8 cellular contexts compared by ENCODE assay signal in genomic region chr6:151440930-151441329, GRCh38. TPM values are rescaled to one million over a fixed set of nuclear protein-coding genes. Genes with fewer than 3 reads are reported as not detected.
A peak's percentile ranks its signal among the peaks of the same experiment; 100 is the strongest.
DNase-seq lines count a peak whose midpoint lies in the region; ATAC-seq, FAIRE-seq and TF ChIP-seq lines count a peak whose summit lies in the region.

No MANE protein-coding gene starts in this region.

- no peak overlapping the region for H3K27ac ChIP-seq in CD4-positive, alpha-beta memory T cell (ENCODE audit: low read depth, low read length)

- DNase-seq in CD4-positive, alpha-beta memory T cell: peak in 4 of 5 donors; percentile 11 to 32 (median 18)
- DNase-seq in T-helper 17 cell: no peak
- peak; percentile 46 to 63 for DNase-seq in lung microvascular endothelial cell (ENCODE audit: low read depth in 2 of 2)
- DNase-seq in RCC 7860 (ENCODE audit: low spot score): no peak
- DNase-seq in GM12892 (ENCODE audit: insufficient read length): no peak
- DNase-seq in SHP77 (lab: John Stamatoyannopoulos, UW): no peak
- DNase-seq in cortex of kidney (lab: John Stamatoyannopoulos, UW): no peak

- H3K27ac Mint-ChIP-seq in CD4-positive, alpha-beta memory T cell: no peak overlapping the region
- peak overlapping the region; percentile 21 for H3K27ac Mint-ChIP-seq in T-helper 17 cell

- H3K4me1 ChIP-seq in CD4-positive, alpha-beta memory T cell (ENCODE audit: insufficient read depth, low read length): peaks cover 16% of the 10 kb centered on the region

- peak overlapping the region in 1 of 8 donors; percentile 17 for H3K4me3 Mint-ChIP-seq in CD4-positive, alpha-beta memory T cell
- H3K4me3 Mint-ChIP-seq in T-helper 17 cell: no peak overlapping the region

- FAIRE-seq in RCC 7860 (lab: Jason Lieb, UNC) (no peak), GM12892 (lab: Jason Lieb, UNC) (no peak)

- H3K36me3 Mint-ChIP-seq in CD4-positive, alpha-beta memory T cell: peaks cover 12 to 33% of the 10 kb centered on the region in 2 donors
- no peaks in the 10 kb centered on the region for H3K36me3 Mint-ChIP-seq in T-helper 17 cell (ENCODE audit: low read depth)

- no peak for TF ChIP-seq POLR2A in GM12892 (IDR thresholded peaks at IDR 0.05; ENCODE audit: low read depth, low read length)

- H3K9me3 Mint-ChIP-seq in CD4-positive, alpha-beta memory T cell: no peaks in the 10 kb centered on the region

- H3K4me3 ChIP-seq in CD4-positive, alpha-beta memory T cell (ENCODE audit: low read length in 2 of 2): no peak overlapping the region

- CTCF ChIA-PET in CD4-positive, alpha-beta memory T cell (lab: Charles Lee; ENCODE audit: partially characterized antibody): interaction anchor here (0.6 to 4.5 kb wide), 18 partner anchors 11 to 837 kb away, joined by 3 to 42 read pairs (median 4); partner anchors contain the start of gene RMND1

- ATAC-seq in GM21515 (IDR thresholded peaks at IDR 0.05; ENCODE audit: unreplicated experiment): peak; percentile 51
- ATAC-seq in T-helper 17 cell: no peak

- no peaks in the 10 kb centered on the region for H3K9me3 ChIP-seq in CD4-positive, alpha-beta memory T cell (ENCODE audit: control insufficient read depth in 1 of 2, low read length in 2 of 2)
- H3K9me3 ChIP-seq in T-helper 17 cell (ENCODE audit: control insufficient read depth, low read length, poor library complexity, severe bottlenecking): no peaks in the 10 kb centered on the region

- H3K4me1 Mint-ChIP-seq in CD4-positive, alpha-beta memory T cell: peaks cover 27 to 54% (median 35%) of the 10 kb centered on the region in 4 donors
- H3K4me1 Mint-ChIP-seq in T-helper 17 cell: peaks cover 23% of the 10 kb centered on the region

- intact Hi-C loops in CD4-positive, alpha-beta memory T cell (cut with micrococcal nuclease): loop anchor here (1.0 to 10.0 kb wide), 3 partner anchors 35 to 828 kb away; no protein-coding TSS in a partner anchor

- H3K27me3 ChIP-seq in CD4-positive, alpha-beta memory T cell (ENCODE audit: insufficient read depth, low read length): no peaks in the 10 kb centered on the region

- peaks cover 4% of the 10 kb centered on the region for H3K36me3 ChIP-seq in CD4-positive, alpha-beta memory T cell (ENCODE audit: insufficient read depth, low read length)

- POLR2A ChIA-PET in CD4-positive, alpha-beta memory T cell (lab: Charles Lee; ENCODE audit: partially characterized antibody): interaction anchor here (2.4 to 2.5 kb wide), 2 partner anchors 11 to 51 kb away, joined by 10 to 15 read pairs; partner anchors contain the start of genes RMND1 and ZBTB2

- H3K27me3 Mint-ChIP-seq in CD4-positive, alpha-beta memory T cell: no peaks in the 10 kb centered on the region
- no peaks in the 10 kb centered on the region for H3K27me3 Mint-ChIP-seq in T-helper 17 cell

RNA-seq across cellular contexts. Expression of gene RMND1, which starts 11.0 kb away (rescaled TPM):
- 10 to 100 TPM; 17.0 to 17.5 TPM for total RNA-seq in CD4-positive, alpha-beta memory T cell
- polyA plus RNA-seq in CD4-positive, alpha-beta memory T cell: 10 to 100 TPM in 1 of 2 donors, 1 to 10 TPM in 1; 6.3 to 13.1 TPM
- 1 to 10 TPM; 7.0 to 8.5 TPM for total RNA-seq in T-helper 17 cell
- total RNA-seq in lung microvascular endothelial cell: 15.1 and 24.2 TPM in 2 replicates
- 25.5 TPM for polyA plus RNA-seq in GM12892 (2012; ENCODE audit: missing spikeins)

RNA-seq across cellular contexts. Expression of gene ZBTB2, which starts 49.6 kb away (rescaled TPM):
- total RNA-seq in CD4-positive, alpha-beta memory T cell: 10 to 100 TPM; 27.9 to 29.5 TPM
- polyA plus RNA-seq in CD4-positive, alpha-beta memory T cell: 10 to 100 TPM; 19.6 to 25.5 TPM
- total RNA-seq in T-helper 17 cell (10 to 100 TPM; 23.5 to 29.2 TPM), lung microvascular endothelial cell (4.8 and 6.0 TPM in 2 replicates)
- 9.3 TPM for polyA plus RNA-seq in GM12892 (2012; ENCODE audit: missing spikeins)

RNA-seq across cellular contexts. Expression of gene CCDC170, which starts 52.9 kb away (rescaled TPM):
- under 1 TPM in 1 of 2 experiments, not detected in 1; 0.23 TPM for total RNA-seq in CD4-positive, alpha-beta memory T cell
- polyA plus RNA-seq in CD4-positive, alpha-beta memory T cell: under 1 TPM in 1 of 2 donors, not detected in 1; 0.11 TPM
- total RNA-seq in T-helper 17 cell (not detected), lung microvascular endothelial cell (under 0.01 TPM in 1 of 2 replicates, not detected in the other)
- polyA plus RNA-seq in GM12892 (2012; ENCODE audit: missing spikeins): not detected

Comparison
In these comparisons a context has a peak if more than half of its experiments do, and no peak if none do; other contexts are left out.
1. DNase-seq: peak in CD4-positive, alpha-beta memory T cell (4 of 5) and lung microvascular endothelial cell (2 of 2); none in T-helper 17 cell (0 of 3), RCC 7860 (single experiment), GM12892 (single experiment), SHP77 (0 of 2) and cortex of kidney (single experiment).